8 cellular contexts compared by ENCODE assay signal in the genomic region with DNA sequence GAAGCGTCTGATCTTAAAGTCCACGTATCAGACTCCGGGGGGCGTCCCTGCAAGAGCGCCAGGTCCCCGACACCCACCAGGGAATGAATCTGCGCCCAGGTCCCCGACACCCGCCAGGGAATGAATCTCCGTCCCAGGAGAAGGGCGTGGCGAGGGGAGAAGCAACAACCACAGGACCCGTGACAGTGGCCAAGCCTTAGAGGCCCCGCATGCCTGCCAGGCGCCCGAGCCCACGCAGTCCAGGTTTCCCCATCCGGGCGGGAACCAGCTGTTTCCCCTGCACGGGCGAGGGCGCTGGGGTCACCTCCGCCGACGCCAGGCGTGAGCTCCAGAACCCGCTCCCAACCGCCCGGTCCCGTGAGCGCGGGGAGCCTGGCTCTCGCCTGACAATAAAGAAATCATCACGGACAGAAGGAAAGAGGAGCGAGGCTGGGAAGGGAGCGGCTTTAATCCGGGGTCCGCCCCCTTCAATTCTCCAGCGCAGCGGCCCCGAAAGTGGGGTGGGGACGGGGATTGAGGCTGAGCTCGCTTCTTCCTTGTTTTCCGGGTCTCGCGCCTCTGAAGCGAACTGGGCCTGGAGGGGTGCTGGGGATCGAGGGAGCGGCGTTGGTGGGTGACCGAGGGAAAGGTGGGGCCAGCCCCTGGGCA. TPM values are rescaled to one million over a fixed set of nuclear protein-coding genes. Genes with fewer than 3 reads are reported as not detected.
DNase-seq lines count a peak whose midpoint lies in the region; ATAC-seq and TF ChIP-seq lines count a peak whose summit lies in the region.

No MANE protein-coding gene starts in this region.

- CTCF ChIA-PET in RWPE1 (lab: Yijun Ruan, JAX): interaction anchor here (0.6 to 1.8 kb wide), 20 partner anchors 9 to 1856 kb away, joined by 3 to 7 read pairs (median 4); a partner anchor contains a TSS

- H3K27me3 ChIP-seq in GM06990 (replicated peaks; ENCODE audit: control insufficient read depth, insufficient read depth, low read length): no peaks in the 10 kb centered on the region; the same call in 1 of the 2 replicates
- H3K27me3 ChIP-seq in neuron (ENCODE audit: insufficient read depth, low read length): peaks cover 74% of the 10 kb centered on the region

- peak overlapping the region; percentile 71 for H2AFZ ChIP-seq in neuron (ENCODE audit: low read depth, low read length)

- H3K27ac ChIP-seq in RWPE1: peak overlapping the region; percentile 24; the same call in 1 of the 2 replicates

- peak; percentile 38 for ATAC-seq in esophagus mucosa
- no peak for ATAC-seq in HG03469 (IDR thresholded peaks at IDR 0.05; ENCODE audit: unreplicated experiment)
- ATAC-seq in HG03175 (IDR thresholded peaks at IDR 0.05; ENCODE audit: unreplicated experiment): no peak

- POLR2A ChIA-PET in RWPE1 (lab: Yijun Ruan, JAX; ENCODE audit: low non-redundant PET): interaction anchor here (0.9 to 2.9 kb wide), 2 partner anchors 29 to 113 kb away, joined by 3 to 14 read pairs; a partner anchor contains a TSS

- H3K36me3 ChIP-seq in GM06990 (ENCODE audit: control insufficient read depth, insufficient read depth, low read length) (no peaks in the 10 kb centered on the region), neuron (ENCODE audit: insufficient read depth, low read length) (no peaks in the 10 kb centered on the region)

- TF ChIP-seq CTCF in GM06990 (IDR thresholded peaks at IDR 0.05; ENCODE audit: insufficient read depth, low read length, poor library complexity, severe bottlenecking) (no peak), RWPE1 (conservative IDR thresholded peaks at IDR 0.05; ENCODE audit: low read depth) (peak; percentile 18; the same call in 1 of the 2 replicates)

- H3K4me1 ChIP-seq in neuron (ENCODE audit: insufficient read depth, low read length): no peaks in the 10 kb centered on the region

- H3K4me3 ChIP-seq in GM06990 (replicated peaks; ENCODE audit: low read depth, low read length): peak overlapping the region; percentile 40
- peak overlapping the region; percentile 26 for H3K4me3 ChIP-seq in neuron (ENCODE audit: low read length)

- DNase-seq in GM06990 (ENCODE audit: extremely low read depth, insufficient read length) (no peak), RWPE1 (ENCODE audit: low spot score) (no peak)
- no peak for DNase-seq in NK-92 treated with Interleukin-12 subunit alpha and Interleukin-12 subunit beta, amount 100 ng/mL, for 24 hours (lab: John Stamatoyannopoulos, UW)
- DNase-seq in stimulated activated CD4-positive, alpha-beta T cell treated with anti-CD3 and anti-CD28 coated beads, Interleukin-4, amount 100 ng/mL, for 24 hours: no peak

- no peaks in the 10 kb centered on the region for H3K9me3 ChIP-seq in neuron (ENCODE audit: low read length)

RNA-seq across cellular contexts. Expression of a gene that starts 29.0 kb away (rescaled TPM):
- total RNA-seq in esophagus mucosa: 10.0 TPM
